In genomic region chr5:146079695-146080361, GRCh38 we compare ENCODE assay signal across 9 cellular contexts. TPM values are rescaled to one million over a fixed set of nuclear protein-coding genes. Genes with fewer than 3 reads are reported as not detected.
DNase-seq lines count a peak whose midpoint lies in the region; ATAC-seq and TF ChIP-seq lines count a peak whose summit lies in the region.
"Had no signal": no experiment of that assay in that cellular context is flagged by ENCODE, and none has a peak within 500 bp of the region (broad histone marks: within the 10 kb centered on the region; RNA-seq: fewer than 3 reads in every experiment).

No MANE protein-coding gene starts in this region.

- H3K27me3 ChIP-seq in GM23248 (replicated peaks; ENCODE audit: insufficient read depth), result peaks cover 13% of the 10 kb centered on the region
- no peaks in the 10 kb centered on the region for H3K27me3 ChIP-seq in PC-3 (ENCODE audit: low read length)
- H3K27me3 ChIP-seq in gastroesophageal sphincter, result peaks cover 8% of the 10 kb centered on the region

- WGBS in GM23248 (ENCODE audit: low coverage in 1 of 2, low lambda C conversion rate in 2 of 2, missing lambda C conversion rate in 2 of 2), 2 experiments, result 43 to 46% methylated on average over 7 of the region's 7 CpGs
- 47 to 64% methylated on average over 6 of the region's 7 CpGs for WGBS in gastroesophageal sphincter (ENCODE audit: low coverage in 1 of 2), 2 donors

- no peak for TF ChIP-seq CTCF in PC-3 (conservative IDR thresholded peaks at IDR 0.05; ENCODE audit: low read depth, low read length)
- TF ChIP-seq CTCF in epithelial cell of esophagus (IDR thresholded peaks at IDR 0.05; ENCODE audit: insufficient read depth, low read depth, low read length, missing control alignments), result no peak
- no peak for TF ChIP-seq CTCF in gastroesophageal sphincter (IDR thresholded peaks at IDR 0.05)

- H2AFZ ChIP-seq in GM23248 (no peak overlapping the region), PC-3 (ENCODE audit: low read length) (no peak overlapping the region)

- no peak for TF ChIP-seq EP300 in gastroesophageal sphincter (IDR thresholded peaks at IDR 0.05)

- CTCF ChIA-PET in PC-3 (lab: Charles Lee), result no interaction called here

- in situ Hi-C loops in Caki2 (cut with HindIII; ENCODE audit: low pct_unique_long_range_greater_than_20kb, low sequenced_read_pairs) (no loop called here), GM23248 (cut with MboI) (no loop called here)

- DNase-seq in Caki2 (ENCODE audit: low read depth), result peak; percentile 29
- peak; percentile 57 for DNase-seq in GM23248
- peak; percentile 47 for DNase-seq in PC-3
- peak; percentile 39 for DNase-seq in epithelial cell of esophagus (ENCODE audit: low read depth)
- DNase-seq in CD1c-positive myeloid dendritic cell (ENCODE audit: extremely low spot score), result no peak
- no peak for DNase-seq in sciatic nerve (ENCODE audit: low spot score)
- no peak for DNase-seq in caudate nucleus (lab: John Stamatoyannopoulos, UW)

- H3K9me3 ChIP-seq in GM23248 (ENCODE audit: low read depth) (no peaks in the 10 kb centered on the region), PC-3 (ENCODE audit: low read length) (no peaks in the 10 kb centered on the region), gastroesophageal sphincter (peaks cover 0 to 4% (median 0%) of the 10 kb centered on the region in 3 donors)
- H3K9me3 ChIP-seq: esophagus muscularis mucosa had no signal

- peak; percentile 43 for ATAC-seq in PC-3
- no peak for ATAC-seq in gastroesophageal sphincter
- ATAC-seq in sciatic nerve, result no peak

- H4K20me1 ChIP-seq in GM23248 (ENCODE audit: insufficient read depth) (no peaks in the 10 kb centered on the region), PC-3 (ENCODE audit: low read length) (no peaks in the 10 kb centered on the region)

- H3K9me2 ChIP-seq in GM23248 (ENCODE audit: insufficient read depth) (no peaks in the 10 kb centered on the region), PC-3 (replicated peaks; ENCODE audit: low read length) (no peaks in the 10 kb centered on the region)

- peaks cover 6% of the 10 kb centered on the region; the same call in 1 of the 2 replicates for H3F3A ChIP-seq in GM23248 (ENCODE audit: insufficient read depth)
- no peaks in the 10 kb centered on the region for H3F3A ChIP-seq in PC-3 (ENCODE audit: low read length, unreplicated experiment)

- POLR2A ChIA-PET in PC-3 (lab: Charles Lee; ENCODE audit: unreplicated experiment), result no interaction called here

- no peaks in the 10 kb centered on the region for H3K79me2 ChIP-seq in GM23248 (ENCODE audit: insufficient read depth)
- no peaks in the 10 kb centered on the region for H3K79me2 ChIP-seq in PC-3 (ENCODE audit: low read length)

- H3K4me3 ChIP-seq in GM23248, result no peak overlapping the region
- no peak overlapping the region for H3K4me3 ChIP-seq in PC-3 (ENCODE audit: low read length)
- H3K4me3 ChIP-seq in epithelial cell of esophagus (ENCODE audit: low read length), result no peak overlapping the region
- H3K4me3 ChIP-seq in gastroesophageal sphincter, result no peak overlapping the region
- H3K4me3 ChIP-seq: esophagus muscularis mucosa had no signal

- intact Hi-C loops in PC-3 (cut with micrococcal nuclease), result no loop called here
- intact Hi-C loops in sciatic nerve (cut with DNase I), result no loop called here

- no peak for TF ChIP-seq POLR2A in gastroesophageal sphincter (IDR thresholded peaks at IDR 0.05)

- peaks cover 13% of the 10 kb centered on the region; the same call in 1 of the 2 replicates for H3K4me1 ChIP-seq in GM23248 (ENCODE audit: insufficient read depth)
- H3K4me1 ChIP-seq in PC-3 (ENCODE audit: insufficient read depth, low read length), result peaks cover 8% of the 10 kb centered on the region; the same call in 1 of the 2 replicates
- no peaks in the 10 kb centered on the region for H3K4me1 ChIP-seq in gastroesophageal sphincter

- H3K27ac ChIP-seq in GM23248, result no peak overlapping the region
- no peak overlapping the region for H3K27ac ChIP-seq in PC-3 (ENCODE audit: low read length)
- no peak overlapping the region for H3K27ac ChIP-seq in gastroesophageal sphincter
- H3K27ac ChIP-seq in caudate nucleus (ENCODE audit: low read depth, low read length), result no peak overlapping the region
- H3K27ac ChIP-seq: esophagus muscularis mucosa had no signal

- H3K4me2 ChIP-seq in GM23248 (ENCODE audit: unreplicated experiment) (peak overlapping the region; percentile 13), PC-3 (ENCODE audit: low read length) (no peak overlapping the region)

- no TSS peak for BruUV-seq in PC-3 (replicated peaks; lab: Mats Ljungman, UMichigan)

- H3K36me3 ChIP-seq in GM23248 (ENCODE audit: low read depth), result no peaks in the 10 kb centered on the region
- H3K36me3 ChIP-seq in PC-3 (ENCODE audit: low read depth, low read length), result no peaks in the 10 kb centered on the region
- no peaks in the 10 kb centered on the region for H3K36me3 ChIP-seq in gastroesophageal sphincter
- H3K36me3 ChIP-seq: esophagus muscularis mucosa had no signal

- H3K9ac ChIP-seq in GM23248 (no peak overlapping the region), PC-3 (ENCODE audit: low read length) (no peak overlapping the region)

RNA-seq across cellular contexts. Expression of gene PLAC8L1, which starts 25.5 kb away (rescaled TPM):
- total RNA-seq in Caki2 (2014; rRNA removed; shearing (Covaris generic); ENCODE audit: low replicate concordance), result not detected in 2 replicates
- total RNA-seq in GM23248 (2014; rRNA removed; shearing (Covaris generic)), result 2.3 TPM in 1 of 2 replicates, not detected in the other
- polyA plus RNA-seq in GM23248 (2016; fragmentation: Nextera tagmentation; extraction: Ambion mirVana), result 0.41 and 0.56 TPM in 2 replicates
- total RNA-seq in PC-3 (2014; rRNA removed) (0.95 TPM in 1 of 2 replicates, not detected in the other), gastroesophageal sphincter (1 to 10 TPM in 1 of 4 donors, not detected in 3; 1.2 TPM), sciatic nerve (not detected)
- total RNA-seq: esophagus muscularis mucosa had no signal

Comparison
In these comparisons a context has a peak if more than half of its experiments do, and no peak if none do; other contexts are left out.
1. DNase-seq: peak in Caki2 (single experiment), GM23248 (single experiment), PC-3 (single experiment) and epithelial cell of esophagus (single experiment); none in CD1c-positive myeloid dendritic cell (single experiment), sciatic nerve (single experiment) and caudate nucleus (0 of 61).